In genomic region chr6:1611572-1612385, GRCh38 we compare ENCODE assay signal across 1 cellular context.
TF ChIP-seq lines count a peak whose summit lies in the region.

No MANE protein-coding gene starts in this region.

TF ChIP-seq in HepG2, 621 proteins besides CTCF, POLR2A, EP300 and RAD21 (continued from another document and continues in another):
- TF ChIP-seq, protein P1, sequence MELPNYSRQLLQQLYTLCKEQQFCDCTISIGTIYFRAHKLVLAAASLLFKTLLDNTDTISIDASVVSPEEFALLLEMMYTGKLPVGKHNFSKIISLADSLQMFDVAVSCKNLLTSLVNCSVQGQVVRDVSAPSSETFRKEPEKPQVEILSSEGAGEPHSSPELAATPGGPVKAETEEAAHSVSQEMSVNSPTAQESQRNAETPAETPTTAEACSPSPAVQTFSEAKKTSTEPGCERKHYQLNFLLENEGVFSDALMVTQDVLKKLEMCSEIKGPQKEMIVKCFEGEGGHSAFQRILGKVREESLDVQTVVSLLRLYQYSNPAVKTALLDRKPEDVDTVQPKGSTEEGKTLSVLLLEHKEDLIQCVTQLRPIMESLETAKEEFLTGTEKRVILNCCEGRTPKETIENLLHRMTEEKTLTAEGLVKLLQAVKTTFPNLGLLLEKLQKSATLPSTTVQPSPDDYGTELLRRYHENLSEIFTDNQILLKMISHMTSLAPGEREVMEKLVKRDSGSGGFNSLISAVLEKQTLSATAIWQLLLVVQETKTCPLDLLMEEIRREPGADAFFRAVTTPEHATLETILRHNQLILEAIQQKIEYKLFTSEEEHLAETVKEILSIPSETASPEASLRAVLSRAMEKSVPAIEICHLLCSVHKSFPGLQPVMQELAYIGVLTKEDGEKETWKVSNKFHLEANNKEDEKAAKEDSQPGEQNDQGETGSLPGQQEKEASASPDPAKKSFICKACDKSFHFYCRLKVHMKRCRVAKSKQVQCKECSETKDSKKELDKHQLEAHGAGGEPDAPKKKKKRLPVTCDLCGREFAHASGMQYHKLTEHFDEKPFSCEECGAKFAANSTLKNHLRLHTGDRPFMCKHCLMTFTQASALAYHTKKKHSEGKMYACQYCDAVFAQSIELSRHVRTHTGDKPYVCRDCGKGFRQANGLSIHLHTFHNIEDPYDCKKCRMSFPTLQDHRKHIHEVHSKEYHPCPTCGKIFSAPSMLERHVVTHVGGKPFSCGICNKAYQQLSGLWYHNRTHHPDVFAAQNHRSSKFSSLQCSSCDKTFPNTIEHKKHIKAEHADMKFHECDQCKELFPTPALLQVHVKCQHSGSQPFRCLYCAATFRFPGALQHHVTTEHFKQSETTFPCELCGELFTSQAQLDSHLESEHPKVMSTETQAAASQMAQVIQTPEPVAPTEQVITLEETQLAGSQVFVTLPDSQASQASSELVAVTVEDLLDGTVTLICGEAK (IDR thresholded peaks at IDR 0.05) = no peak
- TF ChIP-seq, protein P1 (CRISPR knock-in tag; IDR thresholded peaks at IDR 0.05) = no peak
- TF ChIP-seq ZNF556 (CRISPR knock-in tag; IDR thresholded peaks at IDR 0.05; ENCODE audit: borderline replicate concordance) = 0 out of 2 replicates have a peak, but pooled peaks have one; percentile 30
- no peak for TF ChIP-seq SALL2 (CRISPR knock-in tag; IDR thresholded peaks at IDR 0.05)
- 0 out of 2 replicates have a peak, but pooled peaks have one; percentile 36 for TF ChIP-seq ZMYM2 (CRISPR knock-in tag; IDR thresholded peaks at IDR 0.05)
- TF ChIP-seq KDM5B (CRISPR knock-in tag; IDR thresholded peaks at IDR 0.05; ENCODE audit: borderline replicate concordance) = peak; percentile 55; the same call in 1 of the 2 replicates
- TF ChIP-seq BRF2 (CRISPR knock-in tag; IDR thresholded peaks at IDR 0.05) = no peak
- no peak for TF ChIP-seq ZNF713 (CRISPR knock-in tag; IDR thresholded peaks at IDR 0.05)
- TF ChIP-seq HNF1B (CRISPR knock-in tag; IDR thresholded peaks at IDR 0.05) = no peak
- no peak for TF ChIP-seq ASH2L (IDR thresholded peaks at IDR 0.05; ENCODE audit: insufficient read length, low read depth, low read length)
- TF ChIP-seq ZNF274 (CRISPR knock-in tag; IDR thresholded peaks at IDR 0.05) = peak; percentile 54
- no peak for TF ChIP-seq PHF21A (CRISPR knock-in tag; IDR thresholded peaks at IDR 0.05)
- TF ChIP-seq KAT7 (CRISPR knock-in tag; IDR thresholded peaks at IDR 0.05; ENCODE audit: borderline replicate concordance) = 0 out of 2 replicates have a peak, but pooled peaks have one; percentile 55
- TF ChIP-seq PHF8 (CRISPR knock-in tag; IDR thresholded peaks at IDR 0.05) = peak; percentile 35; the same call in 1 of the 2 replicates
- TF ChIP-seq, protein P2, sequence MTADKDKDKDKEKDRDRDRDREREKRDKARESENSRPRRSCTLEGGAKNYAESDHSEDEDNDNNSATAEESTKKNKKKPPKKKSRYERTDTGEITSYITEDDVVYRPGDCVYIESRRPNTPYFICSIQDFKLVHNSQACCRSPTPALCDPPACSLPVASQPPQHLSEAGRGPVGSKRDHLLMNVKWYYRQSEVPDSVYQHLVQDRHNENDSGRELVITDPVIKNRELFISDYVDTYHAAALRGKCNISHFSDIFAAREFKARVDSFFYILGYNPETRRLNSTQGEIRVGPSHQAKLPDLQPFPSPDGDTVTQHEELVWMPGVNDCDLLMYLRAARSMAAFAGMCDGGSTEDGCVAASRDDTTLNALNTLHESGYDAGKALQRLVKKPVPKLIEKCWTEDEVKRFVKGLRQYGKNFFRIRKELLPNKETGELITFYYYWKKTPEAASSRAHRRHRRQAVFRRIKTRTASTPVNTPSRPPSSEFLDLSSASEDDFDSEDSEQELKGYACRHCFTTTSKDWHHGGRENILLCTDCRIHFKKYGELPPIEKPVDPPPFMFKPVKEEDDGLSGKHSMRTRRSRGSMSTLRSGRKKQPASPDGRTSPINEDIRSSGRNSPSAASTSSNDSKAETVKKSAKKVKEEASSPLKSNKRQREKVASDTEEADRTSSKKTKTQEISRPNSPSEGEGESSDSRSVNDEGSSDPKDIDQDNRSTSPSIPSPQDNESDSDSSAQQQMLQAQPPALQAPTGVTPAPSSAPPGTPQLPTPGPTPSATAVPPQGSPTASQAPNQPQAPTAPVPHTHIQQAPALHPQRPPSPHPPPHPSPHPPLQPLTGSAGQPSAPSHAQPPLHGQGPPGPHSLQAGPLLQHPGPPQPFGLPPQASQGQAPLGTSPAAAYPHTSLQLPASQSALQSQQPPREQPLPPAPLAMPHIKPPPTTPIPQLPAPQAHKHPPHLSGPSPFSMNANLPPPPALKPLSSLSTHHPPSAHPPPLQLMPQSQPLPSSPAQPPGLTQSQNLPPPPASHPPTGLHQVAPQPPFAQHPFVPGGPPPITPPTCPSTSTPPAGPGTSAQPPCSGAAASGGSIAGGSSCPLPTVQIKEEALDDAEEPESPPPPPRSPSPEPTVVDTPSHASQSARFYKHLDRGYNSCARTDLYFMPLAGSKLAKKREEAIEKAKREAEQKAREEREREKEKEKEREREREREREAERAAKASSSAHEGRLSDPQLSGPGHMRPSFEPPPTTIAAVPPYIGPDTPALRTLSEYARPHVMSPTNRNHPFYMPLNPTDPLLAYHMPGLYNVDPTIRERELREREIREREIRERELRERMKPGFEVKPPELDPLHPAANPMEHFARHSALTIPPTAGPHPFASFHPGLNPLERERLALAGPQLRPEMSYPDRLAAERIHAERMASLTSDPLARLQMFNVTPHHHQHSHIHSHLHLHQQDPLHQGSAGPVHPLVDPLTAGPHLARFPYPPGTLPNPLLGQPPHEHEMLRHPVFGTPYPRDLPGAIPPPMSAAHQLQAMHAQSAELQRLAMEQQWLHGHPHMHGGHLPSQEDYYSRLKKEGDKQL (CRISPR knock-in tag; IDR thresholded peaks at IDR 0.05; ENCODE audit: low read depth) = no peak
- TF ChIP-seq DZIP1 (CRISPR knock-in tag; IDR thresholded peaks at IDR 0.05) = 0 out of 2 replicates have a peak, but pooled peaks have one; percentile 66
- no peak for TF ChIP-seq AKNA (CRISPR knock-in tag; IDR thresholded peaks at IDR 0.05; ENCODE audit: borderline replicate concordance)
- TF ChIP-seq MYNN (CRISPR knock-in tag; IDR thresholded peaks at IDR 0.05; ENCODE audit: low read depth) = no peak
- peak; percentile 52; the same call in 1 of the 2 replicates for TF ChIP-seq TGIF2 (CRISPR knock-in tag; IDR thresholded peaks at IDR 0.05)
- TF ChIP-seq ZNF672 (CRISPR knock-in tag; IDR thresholded peaks at IDR 0.05) = no peak
- 0 out of 2 replicates have a peak, but pooled peaks have one; percentile 18 for TF ChIP-seq ZNF605 (CRISPR knock-in tag; IDR thresholded peaks at IDR 0.05)
- no peak for TF ChIP-seq NFATC3 (CRISPR knock-in tag; IDR thresholded peaks at IDR 0.05)
- no peak for TF ChIP-seq GFI1 (CRISPR knock-in tag; IDR thresholded peaks at IDR 0.05; ENCODE audit: borderline replicate concordance)
- no peak for TF ChIP-seq ZNF567 (CRISPR knock-in tag; IDR thresholded peaks at IDR 0.05; ENCODE audit: borderline replicate concordance)
- TF ChIP-seq ZFAT (CRISPR knock-in tag; conservative IDR thresholded peaks at IDR 0.05) = no peak
- TF ChIP-seq GABPB1 (CRISPR knock-in tag; IDR thresholded peaks at IDR 0.05) = peak; percentile 24; the same call in 1 of the 2 replicates
